21 cellular contexts compared by ENCODE assay signal in the genomic region with DNA sequence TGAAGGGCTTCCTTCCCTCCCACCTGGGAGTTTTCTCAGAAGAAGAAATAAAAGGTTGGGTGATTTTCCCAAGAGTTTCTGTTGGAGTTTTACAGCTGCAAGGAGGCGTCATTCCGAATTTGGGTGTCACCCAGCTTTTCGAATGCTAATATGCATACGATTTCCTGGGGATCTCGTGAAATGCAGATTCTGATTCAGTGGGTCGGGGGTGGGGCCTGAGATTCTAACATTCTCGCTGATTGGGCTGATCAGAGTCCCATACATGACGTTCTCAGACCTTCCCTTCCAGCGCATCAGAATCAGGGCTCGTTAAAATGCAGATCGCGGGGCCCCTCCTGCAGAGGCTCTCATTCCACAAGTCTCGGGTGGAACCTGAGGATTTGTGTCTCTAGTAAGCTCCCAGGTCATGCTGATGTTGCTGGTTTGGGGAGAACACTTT.
DNase-seq lines count a peak whose midpoint lies in the region; ATAC-seq and TF ChIP-seq lines count a peak whose summit lies in the region.
"Had no signal": no experiment of that assay in that cellular context is flagged by ENCODE, and none has a peak within 500 bp of the region (broad histone marks: within the 10 kb centered on the region; RNA-seq: fewer than 3 reads in every experiment).

No MANE protein-coding gene starts in this region.

- H3F3A ChIP-seq in smooth muscle cell (ENCODE audit: low read depth): peaks cover 12% of the 10 kb centered on the region

- H3K27me3 ChIP-seq in adipocyte (replicated peaks; ENCODE audit: control insufficient read depth, insufficient read depth, low read length) (no peaks in the 10 kb centered on the region), iPS-20b (ENCODE audit: insufficient read depth, low read length) (peaks cover 8% of the 10 kb centered on the region), smooth muscle cell (ENCODE audit: low read depth) (no peaks in the 10 kb centered on the region), right atrium auricular region (no peaks in the 10 kb centered on the region), Karpas-422 (ENCODE audit: low read length) (no peaks in the 10 kb centered on the region)
- H3K27me3 ChIP-seq: esophagus squamous epithelium, MG63 had no signal

- H2AFZ ChIP-seq in smooth muscle cell (ENCODE audit: low read depth) (no peak overlapping the region), Karpas-422 (ENCODE audit: low read length) (no peak overlapping the region)

- peak overlapping the region; percentile 33 for H3K9ac ChIP-seq in adipocyte (ENCODE audit: low read length)
- H3K9ac ChIP-seq in iPS-20b (ENCODE audit: low read depth, low read length): peak overlapping the region; percentile 49
- H3K9ac ChIP-seq in smooth muscle cell (ENCODE audit: low read depth): no peak overlapping the region
- no peak overlapping the region for H3K9ac ChIP-seq in Karpas-422 (ENCODE audit: low read length)

- H3K27ac ChIP-seq in iPS-20b (ENCODE audit: low read length) (peak overlapping the region; percentile 34), smooth muscle cell (ENCODE audit: low read depth) (no peak overlapping the region), right atrium auricular region (no peak overlapping the region), Karpas-422 (ENCODE audit: low read length) (no peak overlapping the region)
- H3K27ac ChIP-seq: esophagus squamous epithelium had no signal

- no peaks in the 10 kb centered on the region for H3K9me2 ChIP-seq in Karpas-422 (replicated peaks; ENCODE audit: insufficient read depth, low read length)

- WGBS in smooth muscle cell (ENCODE audit: low lambda C conversion rate): 6% methylated on average over 13 of the region's 13 CpGs

- H3K9me3 ChIP-seq in adipocyte (ENCODE audit: control insufficient read depth, low read length) (no peaks in the 10 kb centered on the region), iPS-20b (ENCODE audit: insufficient read depth, low read depth, low read length) (no peaks in the 10 kb centered on the region), smooth muscle cell (replicated peaks; ENCODE audit: low read depth) (no peaks in the 10 kb centered on the region), right atrium auricular region (no peaks in the 10 kb centered on the region), Karpas-422 (ENCODE audit: low read length) (no peaks in the 10 kb centered on the region)
- H3K9me3 ChIP-seq: esophagus squamous epithelium, MG63 had no signal

- peak; percentile 52 for DNase-seq in GM03348 (ENCODE audit: low spot score)
- no peak for DNase-seq in adipocyte (ENCODE audit: low read depth)
- no peak for DNase-seq in smooth muscle cell (lab: John Stamatoyannopoulos, UW; ENCODE audit: unreplicated experiment)
- no peak for DNase-seq in right atrium auricular region (ENCODE audit: low spot score)
- no peak for DNase-seq in left ventricle myocardium superior
- DNase-seq in Karpas-422: no peak
- no peak for DNase-seq in cerebellum (ENCODE audit: low spot score)
- DNase-seq: activated CD4-positive, alpha-beta memory T cell treated with anti-CD3 and anti-CD28 coated beads for 36 hours; activated naive CD4-positive, alpha-beta T cell treated with Interleukin-2 at 50 U/mL for 16 hours; AML-193; effector memory CD4-positive, alpha-beta T cell; esophagus squamous epithelium; glutamatergic neuron; HCEC 1CT; MG63; NCI-H1436 treated with DMSO at 0.1 percent for 48 hours; NCI-H2171; SIG-M5; stimulated activated CD4-positive, alpha-beta T cell treated with anti-CD3 and anti-CD28 coated beads, Interleukin-4, amount 100 ng/mL, for 24 hours; T-helper 1 cell had no signal

- intact Hi-C loops in left ventricle myocardium superior (cut with micrococcal nuclease): no loop called here

- H3K79me2 ChIP-seq in smooth muscle cell (ENCODE audit: low read depth): no peaks in the 10 kb centered on the region
- H3K79me2 ChIP-seq in Karpas-422 (ENCODE audit: low read length): no peaks in the 10 kb centered on the region

- H4K20me1 ChIP-seq in smooth muscle cell (ENCODE audit: low read depth): no peaks in the 10 kb centered on the region
- no peaks in the 10 kb centered on the region for H4K20me1 ChIP-seq in Karpas-422 (ENCODE audit: insufficient read depth, low read depth, low read length)

- ATAC-seq in left ventricle myocardium superior: no peak

- peak overlapping the region; percentile 47 for H3K4me3 ChIP-seq in adipocyte (ENCODE audit: low read length)
- H3K4me3 ChIP-seq in iPS-20b (ENCODE audit: low read length): peak overlapping the region; percentile 55
- peak overlapping the region; percentile 6 for H3K4me3 ChIP-seq in smooth muscle cell
- H3K4me3 ChIP-seq in right atrium auricular region: peak overlapping the region in 1 of 2 donors; percentile 28
- H3K4me3 ChIP-seq in Karpas-422 (ENCODE audit: low read length): no peak overlapping the region
- H3K4me3 ChIP-seq: esophagus squamous epithelium, MG63 had no signal

- TF ChIP-seq CTCF in smooth muscle cell (IDR thresholded peaks at IDR 0.05; ENCODE audit: borderline replicate concordance, insufficient read depth, poor library complexity, severe bottlenecking) (no peak), right atrium auricular region (IDR thresholded peaks at IDR 0.05) (no peak)

- H3K36me3 ChIP-seq in adipocyte (ENCODE audit: control insufficient read depth, insufficient read depth, low read length, severe bottlenecking) (no peaks in the 10 kb centered on the region), iPS-20b (ENCODE audit: insufficient read depth, low read depth, low read length) (no peaks in the 10 kb centered on the region), smooth muscle cell (ENCODE audit: low read depth) (no peaks in the 10 kb centered on the region), right atrium auricular region (no peaks in the 10 kb centered on the region), Karpas-422 (ENCODE audit: insufficient read depth, low read length) (no peaks in the 10 kb centered on the region)
- H3K36me3 ChIP-seq: esophagus squamous epithelium, MG63 had no signal

- H3K4me2 ChIP-seq in smooth muscle cell (peak overlapping the region; percentile 81), Karpas-422 (ENCODE audit: low read depth, low read length, poor library complexity, severe bottlenecking) (no peak overlapping the region)

- H3K4me1 ChIP-seq in adipocyte (ENCODE audit: control insufficient read depth, insufficient read depth, low read length): peaks cover 26% of the 10 kb centered on the region
- peaks cover 37% of the 10 kb centered on the region for H3K4me1 ChIP-seq in iPS-20b (ENCODE audit: insufficient read depth, low read length)
- H3K4me1 ChIP-seq in smooth muscle cell (ENCODE audit: low read depth): peaks cover 31% of the 10 kb centered on the region
- H3K4me1 ChIP-seq in right atrium auricular region: no peaks in the 10 kb centered on the region
- no peaks in the 10 kb centered on the region for H3K4me1 ChIP-seq in Karpas-422 (ENCODE audit: low read length)
- H3K4me1 ChIP-seq: esophagus squamous epithelium had no signal

Comparison
In these comparisons a context has a peak if more than half of its experiments do, and no peak if none do; other contexts are left out.
1. H3K9ac ChIP-seq: peak in adipocyte (single experiment) and iPS-20b (single experiment); none in smooth muscle cell (single experiment) and Karpas-422 (single experiment).